1 cellular context compared by ENCODE assay signal in genomic region chr5:127288676-127289075, GRCh38.
TF ChIP-seq lines count a peak whose summit lies in the region.

No MANE protein-coding gene starts in this region.

TF ChIP-seq in SK-N-SH, 30 proteins besides CTCF, POLR2A, EP300 and RAD21 (continued from another document):
- TF ChIP-seq ZBTB33 (IDR thresholded peaks at IDR 0.05; ENCODE audit: borderline replicate concordance, low read depth) (no peak), NRF1 (IDR thresholded peaks at IDR 0.05; ENCODE audit: low read depth, low read length) (no peak), SIN3A (IDR thresholded peaks at IDR 0.05; ENCODE audit: borderline replicate concordance, low read depth, low read length) (no peak)
